ENCODE assay signal across 23 cellular contexts in genomic region chr13:79295906-79296564, GRCh38.
A peak's percentile ranks its signal among the peaks of the same experiment; 100 is the strongest.
DNase-seq lines count a peak whose midpoint lies in the region; ATAC-seq and TF ChIP-seq lines count a peak whose summit lies in the region.
"Had no signal": no experiment of that assay in that cellular context is flagged by ENCODE, and none has a peak within 500 bp of the region (broad histone marks: within the 10 kb centered on the region; RNA-seq: fewer than 3 reads in every experiment).

No MANE protein-coding gene starts in this region.

- H3K4me1 Mint-ChIP-seq in WTC11 = peaks cover 5% of the 10 kb centered on the region
- H3K4me1 Mint-ChIP-seq: endodermal cell, neural crest cell, T-cell had no signal

- WGBS in hepatocyte (ENCODE audit: low lambda C conversion rate, missing lambda C conversion rate) = 73% methylated on average over 3 of the region's 3 CpGs
- 77 to 86% methylated on average over 3 of the region's 3 CpGs for WGBS in upper lobe of left lung, 2 donors

- intact Hi-C loops in Right ventricle myocardium inferior (cut with DNase I) = no loop called here

- H3K27me3 Mint-ChIP-seq in WTC11 (ENCODE audit: low read depth) = peaks cover 2% of the 10 kb centered on the region; the same call in 1 of the 2 replicates

- H3K79me2 ChIP-seq in hepatocyte = no peaks in the 10 kb centered on the region

- H3K27me3 ChIP-seq in hepatocyte (no peaks in the 10 kb centered on the region), upper lobe of left lung (no peaks in the 10 kb centered on the region)
- H3K27me3 ChIP-seq: BE2C, SJSA1 had no signal

- no peaks in the 10 kb centered on the region for H3K36me3 ChIP-seq in hepatocyte (replicated peaks; ENCODE audit: insufficient read depth, low read depth)
- H3K36me3 ChIP-seq in upper lobe of left lung = no peaks in the 10 kb centered on the region
- H3K36me3 ChIP-seq: BE2C, lower lobe of right lung, SJSA1 had no signal

- POLR2A ChIA-PET in WTC11 (lab: Charles Lee) = no interaction called here

- CTCF ChIA-PET in WTC11 (lab: Charles Lee) = interaction anchor here (0.6 to 1.1 kb wide), 3 partner anchors 8 to 324 kb away, joined by 3 to 8 read pairs (median 3); no protein-coding TSS in a partner anchor

- H3K9me3 ChIP-seq in hepatocyte (ENCODE audit: low read depth) = no peaks in the 10 kb centered on the region
- peaks cover 0 to 12% (median 0%) of the 10 kb centered on the region in 4 donors for H3K9me3 ChIP-seq in upper lobe of left lung
- H3K9me3 ChIP-seq: SJSA1 had no signal

- TF ChIP-seq POLR2A in upper lobe of left lung (IDR thresholded peaks at IDR 0.05) = no peak

- ATAC-seq in WTC11 (peak; percentile 73), GM19397 (IDR thresholded peaks at IDR 0.05; ENCODE audit: unreplicated experiment) (no peak), upper lobe of left lung (ENCODE audit: low FRiP score in 2 of 2) (no peak), Right ventricle myocardium inferior (no peak)
- ATAC-seq: lower lobe of right lung, T-cell had no signal

- DNase-seq in Ammon's horn (ENCODE audit: low spot score) = peak; percentile 53
- DNase-seq in HPDE6-E6E7 (ENCODE audit: extremely low spot score) = peak; percentile 10
- DNase-seq in WTC11 (ENCODE audit: low spot score) = no peak
- peak; percentile 19 for DNase-seq in hepatocyte (ENCODE audit: low spot score)
- no peak for DNase-seq in T-helper 9 cell
- no peak for DNase-seq in upper lobe of left lung
- no peak for DNase-seq in Right ventricle myocardium inferior (ENCODE audit: missing footprints)
- DNase-seq: activated CD8-positive, alpha-beta memory T cell treated with anti-CD3 and anti-CD28 coated beads for 24 hours; activated T-cell treated with anti-CD3 and anti-CD28 coated beads, Interleukin-2, amount 50 U/mL, for 1 hour; BE2C; DMS79 treated with DMSO at 0.1 percent for 48 hours; endodermal cell; HFFc6; kidney; lower lobe of right lung; NCI-H146; T-cell; trophoblast cell had no signal

- H3K4me1 ChIP-seq in hepatocyte (ENCODE audit: insufficient read depth) (no peaks in the 10 kb centered on the region), upper lobe of left lung (no peaks in the 10 kb centered on the region)
- H3K4me1 ChIP-seq: BE2C, lower lobe of right lung, SJSA1 had no signal

- no peak overlapping the region for H3K4me3 Mint-ChIP-seq in WTC11
- H3K4me3 Mint-ChIP-seq: endodermal cell, HFFc6, neural crest cell, T-cell had no signal

- TF ChIP-seq EP300 in upper lobe of left lung (IDR thresholded peaks at IDR 0.05) = no peak

- H3K4me3 ChIP-seq in hepatocyte (no peak overlapping the region), upper lobe of left lung (no peak overlapping the region)
- H3K4me3 ChIP-seq: coronary artery, lower lobe of right lung, SJSA1 had no signal

- no peak overlapping the region for H3K4me2 ChIP-seq in hepatocyte

- H3K36me3 Mint-ChIP-seq in WTC11 = no peaks in the 10 kb centered on the region; the same call in 1 of the 2 replicates
- H3K36me3 Mint-ChIP-seq: T-cell had no signal

- no peak overlapping the region for H3K27ac ChIP-seq in hepatocyte
- no peak overlapping the region for H3K27ac ChIP-seq in upper lobe of left lung
- H3K27ac ChIP-seq: coronary artery, lower lobe of right lung, SJSA1 had no signal

- no peak for TF ChIP-seq CTCF in WTC11 (IDR thresholded peaks at IDR 0.05)
- TF ChIP-seq CTCF in hepatocyte (IDR thresholded peaks at IDR 0.05; ENCODE audit: poor library complexity) = no peak
- no peak for TF ChIP-seq CTCF in upper lobe of left lung (IDR thresholded peaks at IDR 0.05)

- H4K20me1 ChIP-seq in hepatocyte (ENCODE audit: insufficient read depth, poor library complexity, severe bottlenecking) = no peaks in the 10 kb centered on the region

- no peaks in the 10 kb centered on the region for H3K9me2 ChIP-seq in hepatocyte (replicated peaks; ENCODE audit: insufficient read depth)

- H3K9me3 Mint-ChIP-seq in WTC11 = peaks cover 5% of the 10 kb centered on the region
- H3K9me3 Mint-ChIP-seq: HFFc6, T-cell had no signal

- no peak overlapping the region for H3K27ac Mint-ChIP-seq in WTC11
- H3K27ac Mint-ChIP-seq: endodermal cell, HFFc6, progenitor cell of endocrine pancreas, T-cell had no signal

- H2AFZ ChIP-seq in hepatocyte = no peak overlapping the region

TF ChIP-seq in WTC11, 78 proteins besides CTCF, POLR2A, EP300 and RAD21:
- no peak for TF ChIP-seq MXD4 (CRISPR knock-in tag; IDR thresholded peaks at IDR 0.05; ENCODE audit: borderline replicate concordance)
- TF ChIP-seq, protein P1, sequence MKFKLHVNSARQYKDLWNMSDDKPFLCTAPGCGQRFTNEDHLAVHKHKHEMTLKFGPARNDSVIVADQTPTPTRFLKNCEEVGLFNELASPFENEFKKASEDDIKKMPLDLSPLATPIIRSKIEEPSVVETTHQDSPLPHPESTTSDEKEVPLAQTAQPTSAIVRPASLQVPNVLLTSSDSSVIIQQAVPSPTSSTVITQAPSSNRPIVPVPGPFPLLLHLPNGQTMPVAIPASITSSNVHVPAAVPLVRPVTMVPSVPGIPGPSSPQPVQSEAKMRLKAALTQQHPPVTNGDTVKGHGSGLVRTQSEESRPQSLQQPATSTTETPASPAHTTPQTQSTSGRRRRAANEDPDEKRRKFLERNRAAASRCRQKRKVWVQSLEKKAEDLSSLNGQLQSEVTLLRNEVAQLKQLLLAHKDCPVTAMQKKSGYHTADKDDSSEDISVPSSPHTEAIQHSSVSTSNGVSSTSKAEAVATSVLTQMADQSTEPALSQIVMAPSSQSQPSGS (CRISPR knock-in tag; IDR thresholded peaks at IDR 0.05; ENCODE audit: borderline replicate concordance, low read depth) = no peak
- TF ChIP-seq E2F1 (CRISPR knock-in tag; IDR thresholded peaks at IDR 0.05) = no peak
- TF ChIP-seq ZNF416 (CRISPR knock-in tag; IDR thresholded peaks at IDR 0.05) = no peak
- TF ChIP-seq ZNF121 (CRISPR knock-in tag; IDR thresholded peaks at IDR 0.05) = no peak
- no peak for TF ChIP-seq GTF2I (CRISPR knock-in tag; conservative IDR thresholded peaks at IDR 0.05)
- TF ChIP-seq EMX1 (CRISPR knock-in tag; IDR thresholded peaks at IDR 0.05) = no peak
- no peak for TF ChIP-seq USF1 (CRISPR knock-in tag; IDR thresholded peaks at IDR 0.05)
- no peak for TF ChIP-seq SP1 (CRISPR knock-in tag; conservative IDR thresholded peaks at IDR 0.05)
- no peak for TF ChIP-seq SOX15 (CRISPR knock-in tag; IDR thresholded peaks at IDR 0.05)
- TF ChIP-seq ZBTB21 (CRISPR knock-in tag; IDR thresholded peaks at IDR 0.05; ENCODE audit: borderline replicate concordance) = no peak
- TF ChIP-seq ZBTB43 (CRISPR knock-in tag; IDR thresholded peaks at IDR 0.05) = no peak
- no peak for TF ChIP-seq ZNF219 (CRISPR knock-in tag; IDR thresholded peaks at IDR 0.05; ENCODE audit: borderline replicate concordance)
- TF ChIP-seq CBFB (CRISPR knock-in tag; IDR thresholded peaks at IDR 0.05; ENCODE audit: low read depth) = no peak
TF ChIP-seq in WTC11: peak in this region for 0.

Comparison
In these comparisons a context has a peak if more than half of its experiments do, and no peak if none do; other contexts are left out.
1. DNase-seq: peak in Ammon's horn (single experiment), HPDE6-E6E7 (single experiment) and hepatocyte (single experiment); none in WTC11 (single experiment), T-helper 9 cell (single experiment), upper lobe of left lung (0 of 2) and Right ventricle myocardium inferior (single experiment).